ENCODE assay signal across 20 cellular contexts in the genomic region with DNA sequence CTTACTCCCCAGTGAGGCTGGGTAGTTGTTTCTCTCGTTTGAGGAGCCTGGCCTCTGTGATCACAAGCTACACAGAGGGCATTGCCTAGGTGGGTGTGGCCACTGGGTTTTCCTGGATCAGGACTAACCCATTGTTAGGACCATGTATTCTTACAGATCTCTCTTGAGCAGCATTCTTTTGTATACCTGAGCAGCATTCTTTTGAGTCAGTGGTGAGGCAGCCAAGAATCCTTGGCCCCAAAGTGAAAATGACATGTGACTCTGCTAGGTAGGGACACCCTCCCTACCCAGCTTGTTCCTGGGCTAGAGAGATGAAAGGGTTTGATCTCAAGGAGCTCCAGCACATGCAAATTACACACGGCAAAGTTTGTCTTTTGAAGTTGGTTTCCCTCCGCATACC. TPM values are rescaled to one million over a fixed set of nuclear protein-coding genes. Genes with fewer than 3 reads are reported as not detected.
DNase-seq lines count a peak whose midpoint lies in the region; ATAC-seq and TF ChIP-seq lines count a peak whose summit lies in the region.
"Had no signal": no experiment of that assay in that cellular context is flagged by ENCODE, and none has a peak within 500 bp of the region (broad histone marks: within the 10 kb centered on the region; RNA-seq: fewer than 3 reads in every experiment).

No MANE protein-coding gene starts in this region.

- peak overlapping the region; percentile 17 for H3K27ac Mint-ChIP-seq in CD4-positive, alpha-beta T cell
- H3K27ac Mint-ChIP-seq in stimulated activated effector memory CD8-positive, alpha-beta T cell treated with anti-CD3 and anti-CD28 coated beads, Interleukin-12 subunit alpha, Interleukin-12 subunit beta, amount 100 ng/mL, for 72 hours = peak overlapping the region; percentile 34

- CTCF ChIA-PET in CD4-positive, alpha-beta T cell (lab: Charles Lee) = no interaction called here

- ATAC-seq in CD4-positive, alpha-beta T cell (ENCODE audit: poor library complexity) = no peak
- no peak for ATAC-seq in stimulated activated effector memory CD8-positive, alpha-beta T cell treated with anti-CD3 and anti-CD28 coated beads, Interleukin-12 subunit alpha, Interleukin-12 subunit beta, amount 100 ng/mL, for 72 hours
- no peak for ATAC-seq in GM21786 (IDR thresholded peaks at IDR 0.05; ENCODE audit: unreplicated experiment)
- no peak for ATAC-seq in GM19351 (IDR thresholded peaks at IDR 0.05; ENCODE audit: unreplicated experiment)
- ATAC-seq: Panc1, Right ventricle myocardium inferior had no signal

- intact Hi-C loops in CD4-positive, alpha-beta T cell (cut with DNase I, micrococcal nuclease) = no loop called here

- H3K36me3 Mint-ChIP-seq in CD4-positive, alpha-beta T cell (ENCODE audit: low read depth) = peaks cover 79% of the 10 kb centered on the region
- peaks cover 67% of the 10 kb centered on the region for H3K36me3 Mint-ChIP-seq in stimulated activated effector memory CD8-positive, alpha-beta T cell treated with anti-CD3 and anti-CD28 coated beads, Interleukin-12 subunit alpha, Interleukin-12 subunit beta, amount 100 ng/mL, for 72 hours

- no peaks in the 10 kb centered on the region for H3K27me3 Mint-ChIP-seq in CD4-positive, alpha-beta T cell

- H3K9me3 ChIP-seq in CD4-positive, alpha-beta T cell (ENCODE audit: control insufficient read depth, low read length) = no peaks in the 10 kb centered on the region
- H3K9me3 ChIP-seq: HAP-1 had no signal

- no peak for DNase-seq in CD4-positive, alpha-beta T cell
- DNase-seq in SW480 (ENCODE audit: low spot score) = peak; percentile 52
- DNase-seq in kidney tubule cell (ENCODE audit: low spot score) = peak; percentile 36
- no peak for DNase-seq in stimulated activated effector memory CD8-positive, alpha-beta T cell treated with anti-CD3 and anti-CD28 coated beads, Interleukin-12 subunit alpha, Interleukin-12 subunit beta, amount 100 ng/mL, for 72 hours (ENCODE audit: low spot score in 2 of 2)
- DNase-seq in NCI-H1092 (lab: John Stamatoyannopoulos, UW) = no peak
- DNase-seq in amygdala (lab: John Stamatoyannopoulos, UW) = no peak
- DNase-seq: C1 segment of cervical spinal cord, DMS 273 treated with DMSO at 0.1 percent for 48 hours, IMR-90, NCI-H187, NCI-H226, NCI-H524 treated with DMSO at 0.1 percent for 48 hours had no signal

- POLR2A ChIA-PET in CD4-positive, alpha-beta T cell (lab: Charles Lee) = no interaction called here

- peaks cover 5% of the 10 kb centered on the region for H3K4me1 Mint-ChIP-seq in CD4-positive, alpha-beta T cell (ENCODE audit: low read depth)
- peaks cover 14% of the 10 kb centered on the region for H3K4me1 Mint-ChIP-seq in stimulated activated effector memory CD8-positive, alpha-beta T cell treated with anti-CD3 and anti-CD28 coated beads, Interleukin-12 subunit alpha, Interleukin-12 subunit beta, amount 100 ng/mL, for 72 hours

- H3K9me3 Mint-ChIP-seq in CD4-positive, alpha-beta T cell = no peaks in the 10 kb centered on the region
- H3K9me3 Mint-ChIP-seq in stimulated activated effector memory CD8-positive, alpha-beta T cell treated with anti-CD3 and anti-CD28 coated beads, Interleukin-12 subunit alpha, Interleukin-12 subunit beta, amount 100 ng/mL, for 72 hours = no peaks in the 10 kb centered on the region

- no peak overlapping the region for H3K4me3 Mint-ChIP-seq in CD4-positive, alpha-beta T cell
- no peak overlapping the region for H3K4me3 Mint-ChIP-seq in stimulated activated effector memory CD8-positive, alpha-beta T cell treated with anti-CD3 and anti-CD28 coated beads, Interleukin-12 subunit alpha, Interleukin-12 subunit beta, amount 100 ng/mL, for 72 hours

- no peak for TF ChIP-seq CTCF in CD4-positive, alpha-beta T cell (IDR thresholded peaks at IDR 0.05)

- no peak overlapping the region for H3K27ac ChIP-seq in CD4-positive, alpha-beta T cell (ENCODE audit: low read depth, low read length)

- H3K27me3 ChIP-seq in CD4-positive, alpha-beta T cell (ENCODE audit: control insufficient read depth, insufficient read depth, low read length) = no peaks in the 10 kb centered on the region

RNA-seq across cellular contexts. Expression of gene HORMAD2, which starts 55.1 kb away (rescaled TPM):
- total RNA-seq in CD4-positive, alpha-beta T cell = not detected
- total RNA-seq: Daoy, HT-29, IMR-90, LHCN-M2, Right ventricle myocardium inferior had no signal

Comparison
In these comparisons a context has a peak if more than half of its experiments do, and no peak if none do; other contexts are left out.
1. DNase-seq: peak in SW480 (single experiment) and kidney tubule cell (single experiment); none in CD4-positive, alpha-beta T cell (0 of 10), stimulated activated effector memory CD8-positive, alpha-beta T cell treated with anti-CD3 and anti-CD28 coated beads, Interleukin-12 subunit alpha, Interleukin-12 subunit beta, amount 100 ng/mL, for 72 hours (0 of 2), NCI-H1092 (single experiment) and amygdala (0 of 56).